Comparison of ENCODE assay signal across 17 cellular contexts in the genomic region with DNA sequence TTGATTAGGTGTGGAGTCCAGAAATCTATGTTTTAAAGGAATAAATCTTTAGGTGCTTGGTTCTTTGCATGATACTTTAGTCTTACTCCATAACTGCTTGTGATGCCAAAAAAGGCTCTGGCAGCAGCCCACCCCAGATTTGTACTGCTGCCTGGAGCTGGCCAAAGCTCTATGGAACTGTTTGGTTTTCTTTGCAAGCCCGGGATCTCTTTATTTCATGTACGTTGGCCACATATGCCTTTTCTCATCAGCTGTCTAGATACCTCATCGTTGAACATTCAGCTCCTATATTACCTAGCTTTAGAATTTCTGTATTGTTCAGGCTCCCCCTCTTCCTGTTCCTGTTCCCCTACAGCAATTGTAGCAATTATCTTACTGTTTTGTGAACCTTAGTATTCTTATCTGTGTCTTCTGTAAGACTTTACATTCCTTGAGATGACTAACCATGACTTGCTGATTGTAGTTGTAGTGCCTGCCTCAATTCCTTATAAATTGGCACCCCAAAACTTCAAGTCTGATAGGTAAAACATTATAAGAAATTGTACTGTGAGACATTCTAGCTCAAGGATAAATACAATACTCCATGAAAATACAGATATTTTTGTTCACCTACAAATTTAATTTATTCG.
"Had no signal": no experiment of that assay in that cellular context is flagged by ENCODE, and none has a peak within 500 bp of the region (broad histone marks: within the 10 kb centered on the region; RNA-seq: fewer than 3 reads in every experiment).

No MANE protein-coding gene starts in this region.

- H3K4me2 ChIP-seq: SK-N-SH had no signal

- H3K4me1 ChIP-seq: gastrocnemius medialis, left lung, thyroid gland had no signal

- ATAC-seq: gastrocnemius medialis, left lung had no signal

- H3K9ac ChIP-seq: SK-N-SH had no signal

- H3K27ac Mint-ChIP-seq: activated naive CD8-positive, alpha-beta T cell treated with anti-CD3 and anti-CD28 coated beads, Interleukin-2, amount 10 ng/mL, durations not matched to agents 7 days and 5 days; activated T-helper 1 cell treated with anti-CD3 and anti-CD28 coated beads, Interleukin-12 subunit alpha, Interleukin-12 subunit beta, Interleukin-2, Interleukin-4 antibody, amounts not matched to agents 30 ng/mL and 10 ng/mL and 1 ng/mL, durations not matched to agents 14 hours and 24 hours and 36 hours; progenitor cell of endocrine pancreas had no signal

- H3K4me3 ChIP-seq: gastrocnemius medialis, left lung, thyroid gland had no signal

- H3K36me3 ChIP-seq: gastrocnemius medialis, left lung, thyroid gland, WERI-Rb-1 had no signal

- H3K27me3 Mint-ChIP-seq: progenitor cell of endocrine pancreas had no signal

- H3K27me3 ChIP-seq: gastrocnemius medialis, left lung, thyroid gland had no signal

- DNase-seq: activated CD4-positive, alpha-beta T cell treated with anti-CD3 and anti-CD28 coated beads for 1 hour; activated CD4-positive, alpha-beta T cell treated with anti-CD3 and anti-CD28 coated beads, Interleukin-2, amount 50 U/mL, for 4 hours; activated naive CD4-positive, alpha-beta T cell treated with Interleukin-2 at 50 U/mL for 16 hours; activated naive CD8-positive, alpha-beta T cell treated with anti-CD3 and anti-CD28 coated beads, Interleukin-2, amount 10 ng/mL, durations not matched to agents 7 days and 5 days; cerebellar nuclear complex; effector CD4-positive, alpha-beta T cell; gastrocnemius medialis; head of caudate nucleus; left lung; occipital lobe; SK-N-SH; stimulated activated CD4-positive, alpha-beta T cell treated with anti-CD3 and anti-CD28 coated beads, Interleukin-2, amount 100 ng/mL, for 24 hours; stimulated activated naive CD4-positive, alpha-beta T cell treated with Interleukin-2 at 50 U/mL for 16 hours; thyroid gland; WERI-Rb-1 had no signal

- H3K27ac ChIP-seq: gastrocnemius medialis, left lung, thyroid gland, WERI-Rb-1 had no signal

- H3K9me3 ChIP-seq: gastrocnemius medialis, left lung, SK-N-SH, thyroid gland had no signal

- H3K4me3 Mint-ChIP-seq: activated naive CD8-positive, alpha-beta T cell treated with anti-CD3 and anti-CD28 coated beads, Interleukin-2, amount 10 ng/mL, durations not matched to agents 7 days and 5 days; activated T-helper 1 cell treated with anti-CD3 and anti-CD28 coated beads, Interleukin-12 subunit alpha, Interleukin-12 subunit beta, Interleukin-2, Interleukin-4 antibody, amounts not matched to agents 30 ng/mL and 10 ng/mL and 1 ng/mL, durations not matched to agents 14 hours and 24 hours and 36 hours had no signal
